In the genomic region with DNA sequence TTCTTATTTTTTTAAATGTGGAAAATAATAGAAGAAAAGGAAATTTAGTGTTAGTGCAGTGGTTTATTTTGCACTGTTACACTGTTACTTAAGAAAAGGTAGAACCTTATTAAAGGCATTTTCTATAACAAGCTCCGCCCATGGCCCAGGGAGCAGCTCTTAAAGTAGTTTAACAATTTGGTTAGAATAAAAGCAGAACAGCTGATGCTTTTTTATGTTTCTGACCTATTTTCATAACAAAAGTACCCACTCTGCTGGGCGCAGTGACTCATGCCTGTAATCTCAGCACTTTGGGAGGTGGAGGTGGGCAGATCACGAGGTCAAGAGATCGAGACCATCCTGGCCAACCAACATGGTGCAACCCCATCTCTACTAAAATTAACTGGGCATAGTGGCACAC, we compare ENCODE assay signal across 20 cellular contexts. TPM values are rescaled to one million over a fixed set of nuclear protein-coding genes. Genes with fewer than 3 reads are reported as not detected.
A peak's percentile ranks its signal among the peaks of the same experiment; 100 is the strongest.
DNase-seq lines count a peak whose midpoint lies in the region; ATAC-seq, FAIRE-seq and TF ChIP-seq lines count a peak whose summit lies in the region.
"Had no signal": no experiment of that assay in that cellular context is flagged by ENCODE, and none has a peak within 500 bp of the region (broad histone marks: within the 10 kb centered on the region; RNA-seq: fewer than 3 reads in every experiment).

No MANE protein-coding gene starts in this region.

- H2BK5ac ChIP-seq in H1 (ENCODE audit: low read depth, low read length) (0 out of 2 replicates have a peak overlapping the region, but pooled peaks have one; percentile 76), mesenchymal stem cell (ENCODE audit: low read depth, low read length, poor library complexity, severe bottlenecking) (no peak overlapping the region)

- no peak overlapping the region for H3K56ac ChIP-seq in H1 (replicated peaks; ENCODE audit: insufficient read length, low read depth, low read length)

- H2BK20ac ChIP-seq in H1 (ENCODE audit: low read length), result no peak overlapping the region

- H3K4me3 Mint-ChIP-seq in activated naive CD8-positive, alpha-beta T cell treated with anti-CD3 and anti-CD28 coated beads for 36 hours, result no peak overlapping the region
- H3K4me3 Mint-ChIP-seq: CD4-positive, alpha-beta memory T cell had no signal

- peaks cover 0 to 11% of the 10 kb centered on the region in 2 experiments for H4K20me1 ChIP-seq in H1 (replicated peaks in 1 of 2; ENCODE audit: control insufficient read depth in 1 of 2, insufficient read depth in 2 of 2, low read length in 2 of 2)

- H3K9me3 ChIP-seq in HUES48 (ENCODE audit: control insufficient read depth, insufficient read depth, low read length) (no peaks in the 10 kb centered on the region), H1 (ENCODE audit: insufficient read depth in 2 of 2, low read depth in 1 of 2, low read length in 1 of 2) (no peaks in the 10 kb centered on the region), mesenchymal stem cell (ENCODE audit: control insufficient read depth, low read length) (no peaks in the 10 kb centered on the region), thoracic aorta (no peaks in the 10 kb centered on the region)
- H3K9me3 ChIP-seq: BLaER1 had no signal

- H3K14ac ChIP-seq in H1 (ENCODE audit: insufficient read length), result no peak overlapping the region
- H3K14ac ChIP-seq in mesenchymal stem cell (ENCODE audit: low read length in 2 of 2), result no peak overlapping the region

- POLR2A ChIA-PET in H1 (lab: Charles Lee; ENCODE audit: partially characterized antibody), result interaction anchor here (1.5 to 2.1 kb wide), 6 partner anchors 12 to 97 kb away, joined by 5 to 9 read pairs (median 7); partner anchors contain the start of genes BFSP1 and DSTN

- H3K4me3 ChIP-seq in HUES48 (ENCODE audit: low read depth, low read length) (peak overlapping the region; percentile 41; the same call in 1 of the 2 replicates), H1 (ENCODE audit: extremely low read depth in 1 of 4, insufficient read depth in 2 of 4, low read depth in 3 of 4, low read length in 4 of 4) (peak overlapping the region in 1 of 4 experiments; percentile 22; a peak in 1 of 8 replicates), mesenchymal stem cell (ENCODE audit: insufficient read depth in 1 of 2, low read depth in 1 of 2, low read length in 2 of 2) (no peak overlapping the region), thoracic aorta (no peak overlapping the region)
- H3K4me3 ChIP-seq: BLaER1, GM23248, PC-9 had no signal

- H3K27me3 ChIP-seq in HUES48 (ENCODE audit: control insufficient read depth, insufficient read depth, low read length), result no peaks in the 10 kb centered on the region
- no peaks in the 10 kb centered on the region for H3K27me3 ChIP-seq in H1 (replicated peaks in 1 of 4; ENCODE audit: control insufficient read depth in 3 of 4, extremely low read depth in 1 of 4, insufficient read depth in 3 of 4, low read length in 3 of 4)
- H3K27me3 ChIP-seq in mesenchymal stem cell (ENCODE audit: control insufficient read depth in 1 of 2, insufficient read depth in 1 of 2, low read length in 2 of 2), result no peaks in the 10 kb centered on the region
- H3K27me3 ChIP-seq in thoracic aorta (replicated peaks; ENCODE audit: insufficient read depth), result no peaks in the 10 kb centered on the region
- H3K27me3 ChIP-seq: BLaER1 had no signal

- H2BK12ac ChIP-seq in H1 (ENCODE audit: low read depth, low read length) (no peak overlapping the region; the same call in 1 of the 2 replicates), mesenchymal stem cell (ENCODE audit: low read length in 2 of 2) (no peak overlapping the region)

- TF ChIP-seq CTCF in H1 (IDR thresholded peaks at IDR 0.05; ENCODE audit: control extremely low read depth in 1 of 3, insufficient read depth in 1 of 3, low read depth in 1 of 3, low read length in 3 of 3), result no peak
- no peak for TF ChIP-seq CTCF in thoracic aorta (IDR thresholded peaks at IDR 0.05)

- peak overlapping the region; percentile 85 for H3K27ac ChIP-seq in HUES48 (ENCODE audit: low read depth, low read length)
- no peak overlapping the region for H3K27ac ChIP-seq in H1 (ENCODE audit: low read depth, low read length)
- H3K27ac ChIP-seq in mesenchymal stem cell (ENCODE audit: low read length, poor library complexity, severe bottlenecking), result peak overlapping the region; percentile 19
- H3K27ac ChIP-seq in thoracic aorta, result peak overlapping the region; percentile 17 to 40
- H3K27ac ChIP-seq in caudate nucleus (ENCODE audit: low read depth, low read length), result no peak overlapping the region
- H3K27ac ChIP-seq: BLaER1, GM23248, PC-9 had no signal

- H3K9ac ChIP-seq in HUES48 (ENCODE audit: low read depth, low read length), result no peak overlapping the region
- no peak overlapping the region for H3K9ac ChIP-seq in H1 (replicated peaks in 1 of 4; ENCODE audit: extremely low read depth in 1 of 4, low read depth in 3 of 4, low read length in 3 of 4)
- H3K9ac ChIP-seq in mesenchymal stem cell (ENCODE audit: low read length), result no peak overlapping the region
- H3K9ac ChIP-seq: BLaER1, GM23248 had no signal

- peaks cover 5 to 31% of the 10 kb centered on the region in 2 experiments for H3K79me2 ChIP-seq in H1 (ENCODE audit: control insufficient read depth in 1 of 2, insufficient read depth in 2 of 2, low read length in 2 of 2)

- H3K4me2 ChIP-seq in H1 (ENCODE audit: insufficient read depth in 1 of 2, low read depth in 2 of 2, low read length in 2 of 2), result peak overlapping the region; percentile 43 to 69
- no peak overlapping the region for H3K4me2 ChIP-seq in mesenchymal stem cell (ENCODE audit: low read length, poor library complexity, severe bottlenecking)
- H3K4me2 ChIP-seq: PC-9 had no signal

- TF ChIP-seq EP300 in H1 (IDR thresholded peaks at IDR 0.05; ENCODE audit: borderline replicate concordance in 1 of 2, low read depth in 2 of 2, low read length in 2 of 2), result no peak

- no peak for FAIRE-seq in H1 (lab: Jason Lieb, UNC)
- FAIRE-seq: A204.1 had no signal

- H2AFZ ChIP-seq in H1 (ENCODE audit: low read length), result no peak overlapping the region
- H2AFZ ChIP-seq in mesenchymal stem cell (ENCODE audit: low read depth, low read length), result no peak overlapping the region
- H2AFZ ChIP-seq: GM23248, PC-9 had no signal

- H4K8ac ChIP-seq in H1 (ENCODE audit: extremely low read depth, insufficient read depth, low read length) (no peak overlapping the region), mesenchymal stem cell (ENCODE audit: low read length) (no peak overlapping the region)

- H2AK5ac ChIP-seq in H1 (ENCODE audit: low read depth, low read length) (no peak overlapping the region), mesenchymal stem cell (ENCODE audit: low read length, severe bottlenecking) (no peak overlapping the region)

- H3K4me1 Mint-ChIP-seq in activated naive CD8-positive, alpha-beta T cell treated with anti-CD3 and anti-CD28 coated beads for 36 hours, result no peaks in the 10 kb centered on the region

- TF ChIP-seq RAD21 in H1 (IDR thresholded peaks at IDR 0.05 in 1 of 2, conservative IDR thresholded peaks at IDR 0.05 in 1 of 2; ENCODE audit: low read depth in 2 of 2, low read length in 2 of 2), result no peak

- no peak for DNase-seq in H1 (ENCODE audit: low read depth in 1 of 2, low spot score in 2 of 2)
- DNase-seq in mesenchymal stem cell, result no peak
- DNase-seq in thoracic aorta (ENCODE audit: low spot score), result no peak
- DNase-seq in caudate nucleus (lab: John Stamatoyannopoulos, UW), result no peak
- no peak for DNase-seq in stimulated activated CD4-positive, alpha-beta T cell treated with anti-CD3 and anti-CD28 coated beads, Interleukin-12 subunit alpha, Interleukin-12 subunit beta, amount 100 ng/mL, for 4 hours
- DNase-seq in NK-92 treated with Interleukin-12 subunit alpha and Interleukin-12 subunit beta, amount 100 ng/mL, for 24 hours (lab: John Stamatoyannopoulos, UW), result no peak
- no peak for DNase-seq in activated naive CD8-positive, alpha-beta T cell treated with anti-CD3 and anti-CD28 coated beads for 36 hours
- DNase-seq: CD4-positive, alpha-beta memory T cell; DMS153; GF-D8; GM23248; Karpas-422; NCI-H1417 treated with DMSO at 0.1 percent for 48 hours; NCI-H187 treated with DMSO at 0.1 percent for 48 hours; NCI-H226; NCI-H524 treated with DMSO at 0.1 percent for 48 hours; PC-9 had no signal

- H3K79me1 ChIP-seq in H1 (ENCODE audit: low read depth, low read length), result peaks cover 10% of the 10 kb centered on the region
- H3K79me1 ChIP-seq in mesenchymal stem cell (replicated peaks; ENCODE audit: low read length, poor library complexity, severe bottlenecking), result no peaks in the 10 kb centered on the region

- H3K9me3 Mint-ChIP-seq in activated naive CD8-positive, alpha-beta T cell treated with anti-CD3 and anti-CD28 coated beads for 36 hours, result no peaks in the 10 kb centered on the region

- 61% methylated on average over 4 of the region's 4 CpGs; no CpG with 5 or more reads in 1 of the 2 experiments for WGBS in H1 (ENCODE audit: extremely low coverage in 1 of 2, insufficient coverage in 1 of 2, insufficient read length in 1 of 2, insufficient replicate concordance in 2 of 2, low coverage in 1 of 2, low lambda C conversion rate in 2 of 2, missing lambda C conversion rate in 1 of 2), 2 experiments
- 98% methylated on average over 3 of the region's 4 CpGs for WGBS in mesenchymal stem cell

- ATAC-seq in thoracic aorta (ENCODE audit: insufficient number of reproducible peaks, low FRiP score, low read depth), result no peak

- H4K5ac ChIP-seq in H1 (ENCODE audit: insufficient read length, low read depth, low read length), result no peak overlapping the region

- H3K23me2 ChIP-seq in H1 (ENCODE audit: low read depth, low read length), result no peaks in the 10 kb centered on the region

- H3K18ac ChIP-seq in H1 (ENCODE audit: extremely low read depth, low read length), result 0 out of 2 replicates have a peak overlapping the region, but pooled peaks have one; percentile 92
- no peak overlapping the region for H3K18ac ChIP-seq in mesenchymal stem cell (ENCODE audit: low read depth in 1 of 2, low read length in 2 of 2)

- TF ChIP-seq POLR2A in H1 (IDR thresholded peaks at IDR 0.05; ENCODE audit: control extremely low read depth in 1 of 2, low read depth in 2 of 2, low read length in 2 of 2), result no peak

- no peak overlapping the region for H2BK120ac ChIP-seq in H1 (replicated peaks; ENCODE audit: low read depth, low read length)
- no peak overlapping the region for H2BK120ac ChIP-seq in mesenchymal stem cell (ENCODE audit: low read depth, low read length)

- no peaks in the 10 kb centered on the region for H3K27me3 Mint-ChIP-seq in activated naive CD8-positive, alpha-beta T cell treated with anti-CD3 and anti-CD28 coated beads for 36 hours
- H3K27me3 Mint-ChIP-seq: CD4-positive, alpha-beta memory T cell had no signal

- H2BK15ac ChIP-seq in H1 (ENCODE audit: low read length) (no peak overlapping the region), mesenchymal stem cell (ENCODE audit: low read depth, poor library complexity, severe bottlenecking) (no peak overlapping the region)

- peaks cover 31% of the 10 kb centered on the region for H3K36me3 ChIP-seq in HUES48 (ENCODE audit: control insufficient read depth, insufficient read depth, low read length)
- peaks cover 0 to 21% (median 6%) of the 10 kb centered on the region in 4 experiments; a peak in 4 of 8 replicates for H3K36me3 ChIP-seq in H1 (ENCODE audit: control insufficient read depth in 2 of 4, insufficient read depth in 4 of 4, low read length in 3 of 4)
- peaks cover 12 to 78% of the 10 kb centered on the region in 2 experiments for H3K36me3 ChIP-seq in mesenchymal stem cell (ENCODE audit: control insufficient read depth in 1 of 2, insufficient read depth in 2 of 2, low read depth in 1 of 2, low read length in 2 of 2)
- peaks cover 50% of the 10 kb centered on the region for H3K36me3 ChIP-seq in thoracic aorta

- H3K23ac ChIP-seq in H1 (ENCODE audit: insufficient read length) (no peak overlapping the region), mesenchymal stem cell (ENCODE audit: low read length in 2 of 2) (no peak overlapping the region)

- CTCF ChIA-PET in H1 (lab: Charles Lee; ENCODE audit: partially characterized antibody), result interaction anchor here (0.6 to 4.1 kb wide), 15 partner anchors 8 to 800 kb away, joined by 3 to 15 read pairs (median 5); partner anchors contain the start of gene DSTN

- H4K91ac ChIP-seq in H1 (replicated peaks; ENCODE audit: insufficient read length, low read length), result no peak overlapping the region
- H4K91ac ChIP-seq in mesenchymal stem cell (ENCODE audit: low read length), result no peak overlapping the region

- no peak overlapping the region for H3K4ac ChIP-seq in H1 (replicated peaks; ENCODE audit: insufficient read length, low read depth, low read length)
- H3K4ac ChIP-seq in mesenchymal stem cell (ENCODE audit: low read depth in 1 of 2, low read length in 2 of 2), result no peak overlapping the region

- no peak overlapping the region for H3K27ac Mint-ChIP-seq in activated naive CD8-positive, alpha-beta T cell treated with anti-CD3 and anti-CD28 coated beads for 36 hours

- peaks cover 8% of the 10 kb centered on the region for H3K36me3 Mint-ChIP-seq in activated naive CD8-positive, alpha-beta T cell treated with anti-CD3 and anti-CD28 coated beads for 36 hours

- H3K4me1 ChIP-seq in HUES48 (ENCODE audit: control insufficient read depth, insufficient read depth, low read length) (peaks cover 34% of the 10 kb centered on the region), H1 (replicated peaks in 1 of 4; ENCODE audit: control insufficient read depth in 3 of 4, insufficient read depth in 4 of 4, low read length in 3 of 4) (peaks cover 0 to 15% (median 9%) of the 10 kb centered on the region in 4 experiments; a peak in 6 of 7 replicates), mesenchymal stem cell (ENCODE audit: control insufficient read depth, insufficient read depth, low read depth, low read length) (peaks cover 12% of the 10 kb centered on the region), thoracic aorta (ENCODE audit: control insufficient read depth in 1 of 2, low read depth in 2 of 2) (peaks cover 58 to 99% of the 10 kb centered on the region in 2 donors)

RNA-seq across cellular contexts. Expression of gene DSTN, which starts 32.6 kb away (rescaled TPM):
- 208 TPM in 2 replicates for total RNA-seq in H1 (2021; fragmentation: NEBNext Ultra II Directional; extraction: Animal tissue kit (Norgen Biotek cat#: 25700))
- 21.9 and 43.3 TPM in 2 replicates for polyA plus RNA-seq in H1 (2011; rRNA removed)
- 48.1 TPM for polyA plus RNA-seq in H1 (2011; cell fraction: cytosol; rRNA removed)
- 26.3 TPM for polyA plus RNA-seq in H1 (2011; cell fraction: nucleus; rRNA removed)
- 138 to 228 TPM (median 144 TPM) in 4 replicates for polyA plus RNA-seq in H1 (2012, experiment 1 of 2)
- polyA plus RNA-seq in H1 (2012, experiment 2 of 2), result 78.5 TPM
- 327 TPM for polyA plus RNA-seq in H1 (2013, experiment 1 of 2)
- polyA plus RNA-seq in H1 (2013, experiment 2 of 2), result 333 TPM
- 9.6 and 10.5 TPM in 2 replicates for polyA minus RNA-seq in H1 (2011; rRNA and poly(A)+ RNA removed)
- 25.1 TPM for polyA minus RNA-seq in H1 (2011; cell fraction: cytosol; rRNA and poly(A)+ RNA removed)
- 17.0 TPM for polyA minus RNA-seq in H1 (2011; cell fraction: nucleus; rRNA and poly(A)+ RNA removed)
- 931 TPM for polyA plus RNA-seq in mesenchymal stem cell (2013, experiment 1 of 2)
- 914 TPM for polyA plus RNA-seq in mesenchymal stem cell (2013, experiment 2 of 2)
- 1,000 to 10,000 TPM; 1,342 to 1,977 TPM for total RNA-seq in thoracic aorta
- 10 to 100 TPM; 56.7 to 57.5 TPM for total RNA-seq in activated naive CD8-positive, alpha-beta T cell treated with anti-CD3 and anti-CD28 coated beads for 36 hours

Comparison
In these comparisons a context has a peak if more than half of its experiments do, and no peak if none do; other contexts are left out.
1. H3K27ac ChIP-seq: peak in HUES48 (single experiment), mesenchymal stem cell (single experiment) and thoracic aorta (2 of 2); none in H1 (single experiment) and caudate nucleus (single experiment).